Comparison of ENCODE assay signal across 13 cellular contexts in genomic region chr17:61413654-61414133, GRCh38. TPM values are rescaled to one million over a fixed set of nuclear protein-coding genes. Genes with fewer than 3 reads are reported as not detected.
DNase-seq lines count a peak whose midpoint lies in the region; TF ChIP-seq lines count a peak whose summit lies in the region.
"Had no signal": no experiment of that assay in that cellular context is flagged by ENCODE, and none has a peak within 500 bp of the region (broad histone marks: within the 10 kb centered on the region; RNA-seq: fewer than 3 reads in every experiment).

No MANE protein-coding gene starts in this region.

- no peak overlapping the region for H3K27ac Mint-ChIP-seq in CD8-positive, alpha-beta memory T cell
- no peak overlapping the region for H3K27ac Mint-ChIP-seq in glutamatergic neuron (ENCODE audit: unreplicated experiment)
- H3K27ac Mint-ChIP-seq in progenitor cell of endocrine pancreas, result no peak overlapping the region
- H3K27ac Mint-ChIP-seq: activated naive CD8-positive, alpha-beta T cell treated with anti-CD3 and anti-CD28 coated beads, Interleukin-2, amount 50 U/mL, for 24 hours; CD4-positive, CD25-positive, alpha-beta regulatory T cell had no signal

- H3K27ac ChIP-seq in CD8-positive, alpha-beta memory T cell (ENCODE audit: low read depth, low read length), result no peak overlapping the region
- H3K27ac ChIP-seq in Peyer's patch, result peak overlapping the region in 1 of 4 donors; percentile 78

- POLR2A ChIA-PET in CD8-positive, alpha-beta memory T cell (lab: Charles Lee), result no interaction called here

- H3K36me3 ChIP-seq in CD8-positive, alpha-beta memory T cell (ENCODE audit: insufficient read depth, low read length), result no peaks in the 10 kb centered on the region
- no peaks in the 10 kb centered on the region for H3K36me3 ChIP-seq in Peyer's patch

- H3K27me3 ChIP-seq in CD8-positive, alpha-beta memory T cell (ENCODE audit: insufficient read depth, low read length, poor library complexity, severe bottlenecking), result peaks cover 19% of the 10 kb centered on the region
- H3K27me3 ChIP-seq in Peyer's patch, result peaks cover 0 to 16% of the 10 kb centered on the region in 2 donors

- peaks cover 17 to 27% of the 10 kb centered on the region in 2 donors for H3K27me3 Mint-ChIP-seq in CD8-positive, alpha-beta memory T cell
- H3K27me3 Mint-ChIP-seq in glutamatergic neuron (ENCODE audit: unreplicated experiment), result peaks cover 9% of the 10 kb centered on the region
- H3K27me3 Mint-ChIP-seq in progenitor cell of endocrine pancreas, result peaks cover 46% of the 10 kb centered on the region

- peak overlapping the region in 6 of 7 donors; percentile 69 to 76 (median 72) for H3K4me3 Mint-ChIP-seq in CD8-positive, alpha-beta memory T cell
- H3K4me3 Mint-ChIP-seq in glutamatergic neuron (ENCODE audit: unreplicated experiment) (peak overlapping the region; percentile 74), progenitor cell of endocrine pancreas (ENCODE audit: low read depth) (peak overlapping the region; percentile 72)
- H3K4me3 Mint-ChIP-seq: activated naive CD8-positive, alpha-beta T cell treated with anti-CD3 and anti-CD28 coated beads, Interleukin-2, amount 50 U/mL, for 24 hours had no signal

- CTCF ChIA-PET in CD8-positive, alpha-beta memory T cell (lab: Charles Lee), result interaction anchor here (1.8 to 2.3 kb wide), 2 partner anchors 13 to 19 kb away, joined by 5 to 9 read pairs; no protein-coding TSS in a partner anchor

- peaks cover 10% of the 10 kb centered on the region for H3K4me1 ChIP-seq in CD8-positive, alpha-beta memory T cell (ENCODE audit: insufficient read depth, low read length)
- H3K4me1 ChIP-seq in Peyer's patch, result peaks cover 0 to 44% (median 23%) of the 10 kb centered on the region in 4 donors

- no peak overlapping the region for H3K4me3 ChIP-seq in CD8-positive, alpha-beta memory T cell (ENCODE audit: low read length)
- H3K4me3 ChIP-seq in Peyer's patch, result no peak overlapping the region

- no peaks in the 10 kb centered on the region for H3K9me3 ChIP-seq in CD8-positive, alpha-beta memory T cell (ENCODE audit: low read length)
- H3K9me3 ChIP-seq in Peyer's patch, result no peaks in the 10 kb centered on the region

- TF ChIP-seq POLR2A in Peyer's patch (IDR thresholded peaks at IDR 0.05), result no peak

- TF ChIP-seq CTCF in Peyer's patch (IDR thresholded peaks at IDR 0.05) (no peak), glutamatergic neuron (IDR thresholded peaks at IDR 0.05; ENCODE audit: partially characterized antibody, unreplicated experiment) (no peak), progenitor cell of endocrine pancreas (IDR thresholded peaks at IDR 0.05; ENCODE audit: unreplicated experiment) (no peak)

- H3K9me3 Mint-ChIP-seq in CD8-positive, alpha-beta memory T cell, result peaks cover 0 to 1% (median 0%) of the 10 kb centered on the region in 5 donors
- peaks cover 7% of the 10 kb centered on the region for H3K9me3 Mint-ChIP-seq in glutamatergic neuron (ENCODE audit: unreplicated experiment)
- no peaks in the 10 kb centered on the region for H3K9me3 Mint-ChIP-seq in progenitor cell of endocrine pancreas (ENCODE audit: low read depth)
- H3K9me3 Mint-ChIP-seq: activated naive CD8-positive, alpha-beta T cell treated with anti-CD3 and anti-CD28 coated beads, Interleukin-2, amount 50 U/mL, for 24 hours; CD4-positive, CD25-positive, alpha-beta regulatory T cell had no signal

- H3K4me1 Mint-ChIP-seq in CD8-positive, alpha-beta memory T cell, result peaks cover 14 to 34% (median 17%) of the 10 kb centered on the region in 3 donors
- H3K4me1 Mint-ChIP-seq in glutamatergic neuron (ENCODE audit: low read depth, unreplicated experiment) (peaks cover 8% of the 10 kb centered on the region), progenitor cell of endocrine pancreas (ENCODE audit: low read depth) (no peaks in the 10 kb centered on the region)

- H3K36me3 Mint-ChIP-seq in CD8-positive, alpha-beta memory T cell, result no peaks in the 10 kb centered on the region
- H3K36me3 Mint-ChIP-seq in glutamatergic neuron (ENCODE audit: unreplicated experiment), result no peaks in the 10 kb centered on the region
- H3K36me3 Mint-ChIP-seq in progenitor cell of endocrine pancreas (ENCODE audit: insufficient read depth), result no peaks in the 10 kb centered on the region
- H3K36me3 Mint-ChIP-seq: CD4-positive, CD25-positive, alpha-beta regulatory T cell had no signal

- no peak for DNase-seq in CD8-positive, alpha-beta memory T cell
- DNase-seq in Peyer's patch, result peak in 2 of 3 donors; percentile 10 to 29
- DNase-seq in glutamatergic neuron, result no peak
- DNase-seq in progenitor cell of endocrine pancreas (ENCODE audit: low spot score, unreplicated experiment), result no peak
- no peak for DNase-seq in AG08395 (ENCODE audit: low spot score)
- DNase-seq in NCI-H345 (lab: John Stamatoyannopoulos, UW), result no peak
- DNase-seq in activated effector memory CD4-positive, alpha-beta T cell treated with anti-CD3 and anti-CD28 coated beads, Interleukin-2, amount 50 U/mL, for 16 hours, result no peak
- DNase-seq in HuH-7.5 (ENCODE audit: low spot score), result no peak
- DNase-seq: activated CD8-positive, alpha-beta memory T cell treated with anti-CD3 and anti-CD28 coated beads for 24 hours; activated naive CD8-positive, alpha-beta T cell treated with anti-CD3 and anti-CD28 coated beads, Interleukin-2, amount 50 U/mL, for 24 hours; CD4-positive, CD25-positive, alpha-beta regulatory T cell; NCI-H2029; T-helper 9 cell had no signal

RNA-seq across cellular contexts. Expression of gene TBX2, which starts 14.1 kb away (rescaled TPM):
- total RNA-seq in CD8-positive, alpha-beta memory T cell, result under 1 TPM; 0.11 to 0.13 TPM
- not detected for polyA plus RNA-seq in CD8-positive, alpha-beta memory T cell
- total RNA-seq in Peyer's patch (10 to 100 TPM in 1 of 4 donors, 1 to 10 TPM in 3; 2.3 to 31.4 (median 8.2) TPM), glutamatergic neuron (ENCODE audit: unreplicated experiment) (5.4 TPM), progenitor cell of endocrine pancreas (1.1 and 3.6 TPM in 2 replicates)
- total RNA-seq: CD4-positive, CD25-positive, alpha-beta regulatory T cell had no signal
- polyA plus RNA-seq: CD4-positive, CD25-positive, alpha-beta regulatory T cell had no signal

RNA-seq across cellular contexts. Expression of gene TBX4, which starts 38.5 kb away (rescaled TPM):
- not detected for total RNA-seq in CD8-positive, alpha-beta memory T cell
- polyA plus RNA-seq in CD8-positive, alpha-beta memory T cell, result not detected
- total RNA-seq in Peyer's patch (not detected), glutamatergic neuron (ENCODE audit: unreplicated experiment) (not detected), progenitor cell of endocrine pancreas (not detected in 2 replicates)
- total RNA-seq: CD4-positive, CD25-positive, alpha-beta regulatory T cell had no signal
- polyA plus RNA-seq: CD4-positive, CD25-positive, alpha-beta regulatory T cell had no signal

Comparison
In these comparisons a context has a peak if more than half of its experiments do, and no peak if none do; other contexts are left out.
1. DNase-seq: peak in Peyer's patch (2 of 3); none in CD8-positive, alpha-beta memory T cell (0 of 5), glutamatergic neuron (single experiment), progenitor cell of endocrine pancreas (single experiment), AG08395 (single experiment), NCI-H345 (single experiment), activated effector memory CD4-positive, alpha-beta T cell treated with anti-CD3 and anti-CD28 coated beads, Interleukin-2, amount 50 U/mL, for 16 hours (single experiment) and HuH-7.5 (single experiment).
2. Peak in every context shown above with its lines, with median percentiles within 50 percentile points of each other: H3K4me3 Mint-ChIP-seq.